Comparison of ENCODE assay signal across 2 cellular contexts in the genomic region with DNA sequence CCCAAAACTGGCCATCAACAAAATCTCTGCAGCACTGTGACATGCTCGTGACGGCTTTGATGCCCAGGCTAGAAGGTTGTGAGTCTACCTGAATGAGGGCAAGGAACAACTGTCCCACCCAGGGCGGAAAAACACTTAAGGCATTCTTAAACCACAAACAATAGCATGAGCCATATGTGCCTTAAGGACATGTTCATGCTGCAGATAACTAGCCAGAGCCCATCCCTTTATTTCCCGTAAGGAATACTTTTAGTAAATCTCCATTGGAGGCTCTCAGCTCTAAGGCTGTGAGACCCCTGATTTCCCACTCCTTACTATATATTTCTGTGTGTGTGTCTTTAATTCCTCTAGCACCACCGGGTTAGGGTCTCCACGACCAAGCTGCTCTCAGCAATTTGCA.
TF ChIP-seq lines count a peak whose summit lies in the region.

No MANE protein-coding gene starts in this region.

TF ChIP-seq in K562, 482 proteins besides CTCF, POLR2A, EP300 and RAD21:
- peak in 1 of 2 experiments; percentile 24; a peak in 1 of 3 replicates for TF ChIP-seq CBX3 (IDR thresholded peaks at IDR 0.05; ENCODE audit: borderline replicate concordance in 1 of 2, low read length in 2 of 2)
- TF ChIP-seq, protein P1, sequence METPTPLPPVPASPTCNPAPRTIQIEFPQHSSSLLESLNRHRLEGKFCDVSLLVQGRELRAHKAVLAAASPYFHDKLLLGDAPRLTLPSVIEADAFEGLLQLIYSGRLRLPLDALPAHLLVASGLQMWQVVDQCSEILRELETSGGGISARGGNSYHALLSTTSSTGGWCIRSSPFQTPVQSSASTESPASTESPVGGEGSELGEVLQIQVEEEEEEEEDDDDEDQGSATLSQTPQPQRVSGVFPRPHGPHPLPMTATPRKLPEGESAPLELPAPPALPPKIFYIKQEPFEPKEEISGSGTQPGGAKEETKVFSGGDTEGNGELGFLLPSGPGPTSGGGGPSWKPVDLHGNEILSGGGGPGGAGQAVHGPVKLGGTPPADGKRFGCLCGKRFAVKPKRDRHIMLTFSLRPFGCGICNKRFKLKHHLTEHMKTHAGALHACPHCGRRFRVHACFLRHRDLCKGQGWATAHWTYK (CRISPR knock-in tag; IDR thresholded peaks at IDR 0.05): no peak

TF ChIP-seq in HEK293T, 16 proteins besides CTCF, POLR2A, EP300 and RAD21:
- no peak for TF ChIP-seq SUZ12 (IDR thresholded peaks at IDR 0.05)
- no peak for TF ChIP-seq FOXK2 (IDR thresholded peaks at IDR 0.05)
- TF ChIP-seq BHLHE40 (IDR thresholded peaks at IDR 0.05; ENCODE audit: borderline replicate concordance): no peak
- no peak for TF ChIP-seq FOXA1 (IDR thresholded peaks at IDR 0.05)
- TF ChIP-seq ELF4 (IDR thresholded peaks at IDR 0.05): no peak
- TF ChIP-seq SP1 (IDR thresholded peaks at IDR 0.05): no peak
- no peak for TF ChIP-seq FOXM1 (IDR thresholded peaks at IDR 0.05; ENCODE audit: borderline replicate concordance)
- no peak for TF ChIP-seq TARDBP (IDR thresholded peaks at IDR 0.05)
- no peak for TF ChIP-seq NFRKB (IDR thresholded peaks at IDR 0.05)
- no peak for TF ChIP-seq ARNT (IDR thresholded peaks at IDR 0.05)
- TF ChIP-seq L3MBTL2 (conservative IDR thresholded peaks at IDR 0.05): no peak
- TF ChIP-seq HDGF (IDR thresholded peaks at IDR 0.05; ENCODE audit: borderline replicate concordance): no peak
- TF ChIP-seq, protein P2, sequence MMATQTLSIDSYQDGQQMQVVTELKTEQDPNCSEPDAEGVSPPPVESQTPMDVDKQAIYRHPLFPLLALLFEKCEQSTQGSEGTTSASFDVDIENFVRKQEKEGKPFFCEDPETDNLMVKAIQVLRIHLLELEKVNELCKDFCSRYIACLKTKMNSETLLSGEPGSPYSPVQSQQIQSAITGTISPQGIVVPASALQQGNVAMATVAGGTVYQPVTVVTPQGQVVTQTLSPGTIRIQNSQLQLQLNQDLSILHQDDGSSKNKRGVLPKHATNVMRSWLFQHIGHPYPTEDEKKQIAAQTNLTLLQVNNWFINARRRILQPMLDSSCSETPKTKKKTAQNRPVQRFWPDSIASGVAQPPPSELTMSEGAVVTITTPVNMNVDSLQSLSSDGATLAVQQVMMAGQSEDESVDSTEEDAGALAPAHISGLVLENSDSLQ (IDR thresholded peaks at IDR 0.05): no peak
TF ChIP-seq in HEK293T: peak in this region for 0.
